Comparison of ENCODE assay signal across 1 cellular context in genomic region chr9:113219972-113220371, GRCh38.
A peak's percentile ranks its signal among the peaks of the same experiment; 100 is the strongest.
TF ChIP-seq lines count a peak whose summit lies in the region.

No MANE protein-coding gene starts in this region.

TF ChIP-seq in GM12878, 131 proteins besides CTCF, POLR2A, EP300 and RAD21 (continued from another document and continues in another):
- TF ChIP-seq HSF1 (IDR thresholded peaks at IDR 0.05; ENCODE audit: low read depth, low read length) (no peak), HCFC1 (IDR thresholded peaks at IDR 0.05; ENCODE audit: low read length) (no peak), NBN (IDR thresholded peaks at IDR 0.05) (peak; percentile 28; the same call in 1 of the 2 replicates), FOXM1 (IDR thresholded peaks at IDR 0.05; ENCODE audit: low read depth, low read length) (peak; percentile 34; the same call in 1 of the 2 replicates), USF1 (IDR thresholded peaks at IDR 0.05; ENCODE audit: borderline replicate concordance, extremely low read length, insufficient read depth, low read depth, low read length) (no peak), ZNF622 (IDR thresholded peaks at IDR 0.05) (no peak), CUX1 (IDR thresholded peaks at IDR 0.05; ENCODE audit: insufficient replicate concordance, low read depth, low read length) (no peak), MTA2 (IDR thresholded peaks at IDR 0.05; ENCODE audit: low read depth) (peak; percentile 69; the same call in 1 of the 2 replicates), IKZF2 (IDR thresholded peaks at IDR 0.05) (peak; percentile 13 to 47; a peak in 3 of 4 replicates), SUZ12 (IDR thresholded peaks at IDR 0.05; ENCODE audit: unreplicated experiment) (no peak), SREBF1 (IDR thresholded peaks at IDR 0.05; ENCODE audit: low read length) (no peak), ZNF384 (IDR thresholded peaks at IDR 0.05; ENCODE audit: borderline replicate concordance, low read depth, low read length) (no peak), ZNF274 (IDR thresholded peaks at IDR 0.05; ENCODE audit: insufficient read depth, insufficient read length) (no peak), BACH1 (IDR thresholded peaks at IDR 0.05; ENCODE audit: borderline replicate concordance) (no peak), ZNF687 (IDR thresholded peaks at IDR 0.05) (no peak), CREM (IDR thresholded peaks at IDR 0.05; ENCODE audit: low read depth) (peak; percentile 75), ZBTB4 (CRISPR knock-in tag; IDR thresholded peaks at IDR 0.05) (no peak), IKZF1 (conservative IDR thresholded peaks at IDR 0.05) (peak; percentile 39; the same call in 1 of the 2 replicates), HDGF (IDR thresholded peaks at IDR 0.05) (no peak), ETV6 (conservative IDR thresholded peaks at IDR 0.05 in 1 of 2, IDR thresholded peaks at IDR 0.05 in 1 of 2; ENCODE audit: borderline replicate concordance in 1 of 2, low read depth in 1 of 2) (peak in 1 of 2 experiments; percentile 68; a peak in 2 of 4 replicates), CHD4 (IDR thresholded peaks at IDR 0.05) (no peak), CEBPZ (IDR thresholded peaks at IDR 0.05; ENCODE audit: low read depth, low read length) (no peak), IRF4 (IDR thresholded peaks at IDR 0.05; ENCODE audit: low read depth, low read length) (peak; percentile 63; the same call in 1 of the 2 replicates), YY1 (IDR thresholded peaks at IDR 0.05; ENCODE audit: low read depth, low read length) (no peak), CREB1 (IDR thresholded peaks at IDR 0.05; ENCODE audit: low read depth) (no peak; the same call in 1 of the 2 replicates), YBX1 (IDR thresholded peaks at IDR 0.05) (no peak), TAF1 (IDR thresholded peaks at IDR 0.05; ENCODE audit: borderline replicate concordance, low read depth, low read length) (no peak), RUNX3 (IDR thresholded peaks at IDR 0.05; ENCODE audit: low read length) (peak; percentile 99), ZBED1 (IDR thresholded peaks at IDR 0.05; ENCODE audit: borderline replicate concordance) (no peak), KLF5 (IDR thresholded peaks at IDR 0.05; ENCODE audit: partially characterized antibody) (no peak), ZBTB33 (IDR thresholded peaks at IDR 0.05) (no peak), ELK1 (IDR thresholded peaks at IDR 0.05; ENCODE audit: low read depth, low read length) (no peak)
